20 cellular contexts compared by ENCODE assay signal in genomic region chr14:95335071-95335470, GRCh38.
"Had no signal": no experiment of that assay in that cellular context is flagged by ENCODE, and none has a peak within 500 bp of the region (broad histone marks: within the 10 kb centered on the region; RNA-seq: fewer than 3 reads in every experiment).

No MANE protein-coding gene starts in this region.

- ATAC-seq: gastroesophageal sphincter; heart left ventricle; left colon; left lobe of liver; left ventricle myocardium superior; lower lobe of right lung; naive thymus-derived CD4-positive, alpha-beta T cell had no signal

- DNase-seq: cortex of kidney; effector memory CD4-positive, alpha-beta T cell; esophagus squamous epithelium; foreskin fibroblast; foreskin melanocyte; heart left ventricle; hypothalamus; immature natural killer cell; islet precursor cell; kidney; kidney glomerular epithelial cell; left colon; left ventricle myocardium superior; lower lobe of right lung; mesenchymal stem cell; midbrain; naive thymus-derived CD4-positive, alpha-beta T cell had no signal

- H3K4me1 ChIP-seq: lower lobe of right lung had no signal

- H3K36me3 ChIP-seq: esophagus squamous epithelium, gastroesophageal sphincter, heart left ventricle, lower lobe of right lung had no signal

- H3K4me3 ChIP-seq: esophagus squamous epithelium, gastroesophageal sphincter, heart left ventricle, hepatocyte, lower lobe of right lung had no signal

- H3K9me3 ChIP-seq: esophagus squamous epithelium, heart left ventricle, lower lobe of right lung had no signal

- H3K27ac ChIP-seq: esophagus squamous epithelium, gastroesophageal sphincter, heart left ventricle, hepatocyte, lower lobe of right lung had no signal
